18 cellular contexts compared by ENCODE assay signal in the genomic region with DNA sequence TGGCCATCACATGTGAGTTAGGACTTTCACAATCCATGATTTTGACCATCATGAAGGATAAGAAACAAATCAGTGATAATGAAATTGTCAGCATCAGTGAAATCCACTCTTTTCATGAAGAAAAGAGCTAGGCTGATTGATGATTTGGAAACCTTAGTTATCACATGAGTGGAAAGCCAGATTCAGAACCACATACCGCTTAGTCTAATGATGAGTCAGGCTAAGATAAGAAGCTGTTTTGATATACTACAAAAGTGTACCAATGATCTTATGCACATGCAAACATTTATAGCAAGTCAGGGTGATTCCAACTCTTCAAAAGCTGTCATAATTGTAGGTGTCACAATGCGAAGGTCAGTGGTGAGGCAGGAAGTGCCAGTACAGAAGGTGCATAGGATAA.
"Had no signal": no experiment of that assay in that cellular context is flagged by ENCODE, and none has a peak within 500 bp of the region (broad histone marks: within the 10 kb centered on the region; RNA-seq: fewer than 3 reads in every experiment).

No MANE protein-coding gene starts in this region.

- H3K4me3 ChIP-seq: dorsolateral prefrontal cortex, hepatocyte, psoas muscle, spleen, tibial artery, upper lobe of left lung, uterus had no signal

- DNase-seq: cortex of kidney; dorsolateral prefrontal cortex; effector CD8-positive, alpha-beta T cell; foreskin keratinocyte; naive thymus-derived CD4-positive, alpha-beta T cell; nephron progenitor cell; psoas muscle; retina; spleen; stimulated activated CD4-positive, alpha-beta T cell treated with anti-CD3 and anti-CD28 coated beads, Interleukin-15, amount 100 ng/mL, for 24 hours; stimulated activated CD4-positive, alpha-beta T cell treated with anti-CD3 and anti-CD28 coated beads, Interleukin-1b, Interleukin-23, amount 100 ng/mL, for 48 hours; stimulated activated CD4-positive, alpha-beta T cell treated with anti-CD3 and anti-CD28 coated beads, Interleukin-4, amount 100 ng/mL, for 24 hours; tibial artery; upper lobe of left lung; uterus had no signal

- ATAC-seq: foreskin keratinocyte; naive thymus-derived CD4-positive, alpha-beta T cell; psoas muscle; sciatic nerve; stimulated activated memory B cell treated with anti-CD40 and anti-IgM and Interleukin-4, amounts not matched to agents 10 μg/mL and 1 μg/mL and 100 μg/mL, for 72 hours had no signal
